ENCODE assay signal across 38 cellular contexts in the genomic region with DNA sequence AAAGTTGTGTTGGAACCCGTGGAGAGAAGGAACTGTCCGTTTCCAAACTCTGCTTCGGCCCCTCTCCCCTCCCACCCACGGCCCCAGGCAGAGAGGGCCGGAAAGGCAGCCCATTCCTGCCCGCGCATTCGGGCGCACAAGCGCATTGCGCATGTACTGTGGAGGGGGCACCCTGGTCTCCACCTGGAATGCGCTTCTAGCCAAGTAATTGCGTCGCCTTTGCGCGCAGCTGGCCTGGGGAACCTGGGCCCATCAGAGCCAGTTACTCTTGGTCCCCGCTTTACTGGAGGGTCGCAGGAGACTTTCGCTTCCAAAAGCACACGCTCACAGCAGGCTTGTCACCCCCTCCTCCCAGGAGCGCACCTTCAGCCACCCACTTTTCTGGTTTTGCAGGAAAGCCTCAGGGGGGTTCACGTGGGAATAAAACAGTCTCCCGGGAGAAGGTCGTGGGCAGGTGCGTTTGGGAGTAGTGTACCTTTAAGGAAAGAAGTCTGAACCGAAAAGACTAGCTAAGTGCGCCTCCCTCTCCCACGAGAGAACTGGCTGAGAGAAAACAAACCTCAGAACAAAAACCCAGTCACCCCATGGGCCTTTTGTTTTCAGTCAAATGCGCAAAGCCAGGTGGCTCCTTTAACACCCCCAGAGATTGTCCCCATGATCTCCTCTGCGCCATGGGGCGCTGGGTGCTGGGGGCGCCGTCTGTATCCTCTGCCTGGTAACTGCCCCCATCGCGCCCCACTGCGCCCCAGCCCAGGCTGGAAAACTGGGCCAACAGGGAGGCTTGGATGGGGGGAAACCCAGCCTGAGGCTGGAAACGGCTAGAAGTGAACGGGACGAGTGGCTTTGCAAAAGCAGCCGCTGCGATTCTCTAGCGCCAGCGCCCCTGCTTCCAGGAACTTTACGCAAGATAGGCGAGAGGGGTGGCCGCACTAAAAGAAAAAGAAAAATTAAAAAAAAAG. TPM values are rescaled to one million over a fixed set of nuclear protein-coding genes. Genes with fewer than 3 reads are reported as not detected.
DNase-seq lines count a peak whose midpoint lies in the region; ATAC-seq, FAIRE-seq and TF ChIP-seq lines count a peak whose summit lies in the region.
"Had no signal": no experiment of that assay in that cellular context is flagged by ENCODE, and none has a peak within 500 bp of the region (broad histone marks: within the 10 kb centered on the region; RNA-seq: fewer than 3 reads in every experiment).

No MANE protein-coding gene starts in this region.

- in situ Hi-C loops in mammary epithelial cell (cut with MboI; ENCODE audit: low sequenced_read_pairs in 2 of 2) (loop anchor here (10.0 to 25.0 kb wide), 4 partner anchors 46 to 446 kb away; no protein-coding TSS in a partner anchor), GM12878 (cut with MboI) (no loop called here)

- ATAC-seq in GM12878, result no peak
- no peak for ATAC-seq in omental fat pad (ENCODE audit: low FRiP score)
- ATAC-seq: left lobe of liver; naive thymus-derived CD4-positive, alpha-beta T cell had no signal

- CTCF ChIA-PET in mammary epithelial cell (lab: Charles Lee; ENCODE audit: low non-redundant PET) (no interaction called here), GM12878 (lab: Yijun Ruan, JAX) (interaction anchor here (2.4 kb wide), 1 partner anchor 459 kb away, joined by 7 read pairs; no protein-coding TSS in a partner anchor)

- H3K4me3 ChIP-seq in mammary epithelial cell (replicated peaks in 1 of 3; ENCODE audit: insufficient read depth in 1 of 3, low read depth in 2 of 3, low read length in 3 of 3) (no peak overlapping the region), breast epithelium (no peak overlapping the region), GM12878 (no peak overlapping the region), iPS-20b (ENCODE audit: low read length) (peak overlapping the region; percentile 63; the same call in 1 of the 2 replicates)
- H3K4me3 ChIP-seq: ovary, smooth muscle cell, stomach, tibial nerve had no signal

- H3K9me3 ChIP-seq in mammary epithelial cell (replicated peaks; ENCODE audit: insufficient read depth, low read length) (no peaks in the 10 kb centered on the region), breast epithelium (no peaks in the 10 kb centered on the region), GM12878 (replicated peaks; ENCODE audit: control insufficient read depth, insufficient read depth, low read length) (no peaks in the 10 kb centered on the region), iPS-20b (ENCODE audit: insufficient read depth, low read depth, low read length) (no peaks in the 10 kb centered on the region)
- H3K9me3 ChIP-seq: ovary, stomach, tibial nerve had no signal

- DNase-seq in mammary epithelial cell (peak; percentile 20), breast epithelium (ENCODE audit: low spot score in 2 of 2) (no peak), GM12878 (ENCODE audit: low read depth, low spot score) (no peak), ureter (ENCODE audit: low spot score) (no peak), NK-92 (lab: John Stamatoyannopoulos, UW; ENCODE audit: unreplicated experiment) (no peak), NCI-H2196 treated with DMSO at 0.1 percent for 48 hours (lab: John Stamatoyannopoulos, UW; ENCODE audit: unreplicated experiment) (no peak), omental fat pad (ENCODE audit: low spot score) (no peak)
- DNase-seq: activated CD4-positive, alpha-beta T cell treated with anti-CD3 and anti-CD28 coated beads, Interleukin-2, amount 50 U/mL, for 4 hours; activated naive CD4-positive, alpha-beta T cell treated with anti-CD3 and anti-CD28 coated beads, Interleukin-2, amount 50 U/mL, for 16 hours; amniotic stem cell; CD4-positive, alpha-beta memory T cell; DMS79; effector CD8-positive, alpha-beta T cell; GF-D8; immature natural killer cell; naive thymus-derived CD4-positive, alpha-beta T cell; NCI-H1105; NCI-H1930; NCI-H345; NCI-H82; OCI-M1; ovary; stimulated activated CD4-positive, alpha-beta T cell treated with anti-CD3 and anti-CD28 coated beads, Interleukin-1b, Interleukin-23, amount 100 ng/mL, for 48 hours; stimulated activated CD8-positive, alpha-beta memory T cell treated with anti-CD3 and anti-CD28 coated beads, Interleukin-4, amount 100 ng/mL, for 48 hours; stomach; T-helper 1 cell had no signal

- H3K36me3 ChIP-seq in mammary epithelial cell (ENCODE audit: insufficient read depth, low read length), result no peaks in the 10 kb centered on the region
- H3K36me3 ChIP-seq in breast epithelium, result no peaks in the 10 kb centered on the region
- H3K36me3 ChIP-seq in GM12878 (ENCODE audit: control insufficient read depth in 2 of 2, insufficient read depth in 2 of 2, low read length in 1 of 2), result no peaks in the 10 kb centered on the region
- no peaks in the 10 kb centered on the region for H3K36me3 ChIP-seq in iPS-20b (ENCODE audit: insufficient read depth, low read depth, low read length)
- H3K36me3 ChIP-seq: ovary, stomach, tibial nerve had no signal

- H3K79me2 ChIP-seq in mammary epithelial cell (ENCODE audit: insufficient read depth, low read length) (no peaks in the 10 kb centered on the region), GM12878 (ENCODE audit: control insufficient read depth, insufficient read depth, low read length) (no peaks in the 10 kb centered on the region)

- FAIRE-seq in GM12878 (lab: Jason Lieb, UNC), result no peak
- FAIRE-seq: bronchial epithelial cell, colon had no signal

- BruUV-seq in mammary epithelial cell (replicated peaks; lab: Mats Ljungman, UMichigan) (no TSS peak), GM12878 (replicated peaks; lab: Mats Ljungman, UMichigan) (no TSS peak)

- no peak overlapping the region for H3K27ac ChIP-seq in mammary epithelial cell (ENCODE audit: insufficient read depth, low read depth, low read length)
- H3K27ac ChIP-seq in breast epithelium, result no peak overlapping the region
- H3K27ac ChIP-seq in GM12878 (ENCODE audit: control insufficient read depth, insufficient read depth), result no peak overlapping the region
- H3K27ac ChIP-seq in iPS-20b (ENCODE audit: low read length), result no peak overlapping the region
- H3K27ac ChIP-seq: ovary, stomach, tibial nerve had no signal

- 1% methylated on average over 35 of the region's 46 CpGs for WGBS in mammary epithelial cell (ENCODE audit: low coverage, missing lambda C conversion rate)
- WGBS in GM12878 (ENCODE audit: insufficient coverage, insufficient replicate concordance, low lambda C conversion rate, missing lambda C conversion rate), result 20% methylated on average over 41 of the region's 46 CpGs

- intact Hi-C loops in mammary epithelial cell (cut with micrococcal nuclease) (no loop called here), breast epithelium (cut with DNase I; ENCODE audit: low total_unique reads) (loop anchor here (10.0 kb wide), 1 partner anchor 456 kb away; no protein-coding TSS in a partner anchor), GM12878 (cut with micrococcal nuclease; ENCODE audit: unreplicated experiment) (no loop called here)

- SMC1A ChIA-PET in GM12878 (lab: Charles Lee; ENCODE audit: uncharacterized antibody, unreplicated experiment), result interaction anchor here (1.2 kb wide), 1 partner anchor 171 kb away, joined by 3 read pairs; no protein-coding TSS in a partner anchor

- dilution Hi-C loops in mammary epithelial cell (cut with HindIII; ENCODE audit: low sequenced_read_pairs), result loop anchor here (5.0 kb wide), 1 partner anchor 39 kb away; no protein-coding TSS in a partner anchor

- POLR2A ChIA-PET in GM12878 (lab: Charles Lee), result no interaction called here

- H3K4me1 ChIP-seq in mammary epithelial cell (ENCODE audit: insufficient read depth, low read length), result no peaks in the 10 kb centered on the region
- H3K4me1 ChIP-seq in breast epithelium, result no peaks in the 10 kb centered on the region
- H3K4me1 ChIP-seq in GM12878 (ENCODE audit: control insufficient read depth, insufficient read depth, low read length), result no peaks in the 10 kb centered on the region
- H3K4me1 ChIP-seq in iPS-20b (ENCODE audit: insufficient read depth, low read length), result peaks cover 30% of the 10 kb centered on the region
- H3K4me1 ChIP-seq: tibial nerve had no signal

- no peak for TF ChIP-seq CTCF in mammary epithelial cell (conservative IDR thresholded peaks at IDR 0.05 in 1 of 2, IDR thresholded peaks at IDR 0.05 in 1 of 2; ENCODE audit: extremely low read depth in 1 of 2, insufficient read depth in 1 of 2, low read depth in 1 of 2, low read length in 2 of 2)
- TF ChIP-seq CTCF in breast epithelium (IDR thresholded peaks at IDR 0.05), result no peak
- TF ChIP-seq CTCF in GM12878 (IDR thresholded peaks at IDR 0.05 in 2 of 3, conservative IDR thresholded peaks at IDR 0.05 in 1 of 3; ENCODE audit: control insufficient read depth in 2 of 3, extremely low read depth in 1 of 3, insufficient read depth in 1 of 3, low read depth in 3 of 3, low read length in 3 of 3), result no peak
- TF ChIP-seq CTCF in omental fat pad (IDR thresholded peaks at IDR 0.05), result no peak

- TF ChIP-seq EP300 in GM12878 (IDR thresholded peaks at IDR 0.05; ENCODE audit: borderline replicate concordance in 1 of 2, control insufficient read depth in 1 of 2, low read depth in 2 of 2, low read length in 2 of 2), result no peak

- no peak overlapping the region for H3K4me2 ChIP-seq in mammary epithelial cell (ENCODE audit: insufficient read depth, low read depth, low read length)
- no peak overlapping the region for H3K4me2 ChIP-seq in GM12878 (ENCODE audit: control insufficient read depth, insufficient read depth)
- H3K4me2 ChIP-seq: smooth muscle cell had no signal

- no peak for TF ChIP-seq RAD21 in GM12878 (IDR thresholded peaks at IDR 0.05; ENCODE audit: insufficient read depth, low read depth, low read length)

- peaks cover 17% of the 10 kb centered on the region for H3K27me3 ChIP-seq in mammary epithelial cell (ENCODE audit: insufficient read depth, low read length)
- peaks cover 0 to 93% of the 10 kb centered on the region in 2 donors for H3K27me3 ChIP-seq in breast epithelium
- peaks cover 3 to 6% of the 10 kb centered on the region in 2 experiments; a peak in 2 of 4 replicates for H3K27me3 ChIP-seq in GM12878 (replicated peaks in 1 of 2; ENCODE audit: control insufficient read depth in 2 of 2, insufficient read depth in 2 of 2, low read length in 1 of 2)
- H3K27me3 ChIP-seq in iPS-20b (ENCODE audit: insufficient read depth, low read length), result peaks cover 99% of the 10 kb centered on the region
- H3K27me3 ChIP-seq: ovary had no signal

- no peak overlapping the region for H2AFZ ChIP-seq in mammary epithelial cell (ENCODE audit: low read depth, low read length)
- H2AFZ ChIP-seq in GM12878 (ENCODE audit: control insufficient read depth, low read depth, low read length), result no peak overlapping the region

- H4K20me1 ChIP-seq in mammary epithelial cell (ENCODE audit: insufficient read depth, low read length) (no peaks in the 10 kb centered on the region), GM12878 (ENCODE audit: control insufficient read depth, insufficient read depth) (no peaks in the 10 kb centered on the region)

- H3K9ac ChIP-seq in mammary epithelial cell (ENCODE audit: insufficient read depth, low read length), result no peak overlapping the region
- H3K9ac ChIP-seq in GM12878 (ENCODE audit: control insufficient read depth, insufficient read depth, low read length), result no peak overlapping the region
- no peak overlapping the region for H3K9ac ChIP-seq in iPS-20b (ENCODE audit: low read depth, low read length)

- RAD21 ChIA-PET in GM12878 (lab: Charles Lee; ENCODE audit: unreplicated experiment), result no interaction called here

- no peak for TF ChIP-seq POLR2A in breast epithelium (IDR thresholded peaks at IDR 0.05)
- TF ChIP-seq POLR2A in GM12878 (IDR thresholded peaks at IDR 0.05; ENCODE audit: low read depth, low read length), result no peak

RNA-seq across cellular contexts. Expression of a gene that starts 28.5 kb away (rescaled TPM):
- total RNA-seq in mammary epithelial cell (not detected), breast epithelium (not detected), GM12878 (2014; rRNA removed) (not detected in 2 replicates), GM12878 (2014; rRNA removed; fragmentation: Illumina TruSeq; extraction: Trizol) (not detected in 2 replicates), GM12878 (2021) (not detected in 2 replicates), ureter (not detected), omental fat pad (not detected)
- polyA plus RNA-seq in mammary epithelial cell (not detected), GM12878 (2011; rRNA removed) (not detected in 2 replicates), GM12878 (2014; fragmentation: Illumina TruSeq; extraction: Trizol) (not detected in 2 replicates), GM12878 (2014; fragmentation: Nextera tagmentation; extraction: Ambion mirVana) (not detected), GM12878 (2014; rRNA removed) (not detected in 2 replicates), GM12878 (2016; fragmentation: Nextera tagmentation; extraction: Ambion mirVana) (not detected)
- not detected for polyA minus RNA-seq in mammary epithelial cell
- not detected in 2 replicates for total RNA-seq in GM12878 (2013; cell fraction: nucleolus; rRNA removed)
- not detected for polyA plus RNA-seq in GM12878 (2011; ENCODE audit: low read depth)
- not detected in 2 replicates for polyA plus RNA-seq in GM12878 (2011; cell fraction: cytosol; rRNA removed)
- polyA plus RNA-seq in GM12878 (2011; cell fraction: nucleus; rRNA removed), result not detected in 2 replicates
- not detected in 2 replicates for polyA plus RNA-seq in GM12878 (2012)
- polyA minus RNA-seq in GM12878 (2011; rRNA and poly(A)+ RNA removed), result not detected in 2 replicates
- not detected in 2 replicates for polyA minus RNA-seq in GM12878 (2011; cell fraction: cytosol; rRNA and poly(A)+ RNA removed)
- polyA minus RNA-seq in GM12878 (2011; cell fraction: nucleus; rRNA and poly(A)+ RNA removed), result not detected in 2 replicates
- total RNA-seq: A673; activated T-helper 1 cell treated with anti-CD3 and anti-CD28 coated beads, Interleukin-12 subunit alpha, Interleukin-12 subunit beta, Interleukin-2, Interleukin-4 antibody, amounts not matched to agents 30 ng/mL and 10 ng/mL and 1 ng/mL, durations not matched to agents 14 hours and 24 hours and 36 hours; bronchial epithelial cell; CD4-positive, alpha-beta memory T cell; epithelial cell of proximal tubule; fibroblast of villous mesenchyme; left lobe of liver; M059J; naive thymus-derived CD4-positive, alpha-beta T cell; ovary; renal cortical epithelial cell; smooth muscle cell; stomach; tibial nerve had no signal
- polyA plus RNA-seq: CD4-positive, alpha-beta memory T cell; immature natural killer cell; naive thymus-derived CD4-positive, alpha-beta T cell; ovary; smooth muscle cell; stomach had no signal
